In genomic region chr1:9373614-9374013, GRCh38 we compare ENCODE assay signal across 2 cellular contexts.
TF ChIP-seq lines count a peak whose summit lies in the region.

No MANE protein-coding gene starts in this region.

TF ChIP-seq in HepG2, 621 proteins besides CTCF, POLR2A, EP300 and RAD21:
- no peak for TF ChIP-seq CSRNP2 (CRISPR knock-in tag; conservative IDR thresholded peaks at IDR 0.05; ENCODE audit: low read depth)
- no peak for TF ChIP-seq GTF3A (CRISPR knock-in tag; conservative IDR thresholded peaks at IDR 0.05)
- TF ChIP-seq TFDP2 (CRISPR knock-in tag; IDR thresholded peaks at IDR 0.05) = no peak
- no peak for TF ChIP-seq ZNF224 (CRISPR knock-in tag; IDR thresholded peaks at IDR 0.05)
- no peak for TF ChIP-seq GPN1 (CRISPR knock-in tag; IDR thresholded peaks at IDR 0.05; ENCODE audit: borderline replicate concordance)
- TF ChIP-seq KLF16 (CRISPR knock-in tag; IDR thresholded peaks at IDR 0.05) = no peak
- TF ChIP-seq MIER2 (CRISPR knock-in tag; IDR thresholded peaks at IDR 0.05) = no peak
- no peak for TF ChIP-seq HHEX (CRISPR knock-in tag; IDR thresholded peaks at IDR 0.05)
- TF ChIP-seq ONECUT2 (CRISPR knock-in tag; IDR thresholded peaks at IDR 0.05) = no peak
- no peak for TF ChIP-seq ATF6 (CRISPR knock-in tag; conservative IDR thresholded peaks at IDR 0.05)
- TF ChIP-seq KLF12 (CRISPR knock-in tag; IDR thresholded peaks at IDR 0.05; ENCODE audit: borderline replicate concordance) = no peak
- TF ChIP-seq SP2 (CRISPR knock-in tag; IDR thresholded peaks at IDR 0.05) = no peak
- no peak for TF ChIP-seq TRAFD1 (CRISPR knock-in tag; IDR thresholded peaks at IDR 0.05; ENCODE audit: borderline replicate concordance)

TF ChIP-seq in WTC11, 78 proteins besides CTCF, POLR2A, EP300 and RAD21 (continued from another document):
- TF ChIP-seq ZNF532 (CRISPR knock-in tag; IDR thresholded peaks at IDR 0.05; ENCODE audit: borderline replicate concordance) (no peak), ARID4B (CRISPR knock-in tag; IDR thresholded peaks at IDR 0.05; ENCODE audit: borderline replicate concordance) (no peak), USF2 (CRISPR knock-in tag; IDR thresholded peaks at IDR 0.05) (no peak), IRF2 (CRISPR knock-in tag; IDR thresholded peaks at IDR 0.05; ENCODE audit: borderline replicate concordance, low read depth) (no peak), ZNF121 (CRISPR knock-in tag; IDR thresholded peaks at IDR 0.05) (no peak), TCF7 (CRISPR knock-in tag; IDR thresholded peaks at IDR 0.05; ENCODE audit: low read depth) (no peak), ZNF425 (CRISPR knock-in tag; conservative IDR thresholded peaks at IDR 0.05) (no peak), PRDM15 (CRISPR knock-in tag; IDR thresholded peaks at IDR 0.05) (no peak), ZNF263 (CRISPR knock-in tag; IDR thresholded peaks at IDR 0.05; ENCODE audit: low read depth) (no peak), HMGXB4 (CRISPR knock-in tag; IDR thresholded peaks at IDR 0.05) (no peak), NR1H2 (CRISPR knock-in tag; IDR thresholded peaks at IDR 0.05) (no peak), ETV6 (CRISPR knock-in tag; IDR thresholded peaks at IDR 0.05) (no peak), NFYB (CRISPR knock-in tag; conservative IDR thresholded peaks at IDR 0.05; ENCODE audit: low read depth) (no peak)
